Comparison of ENCODE assay signal across 8 cellular contexts in the genomic region with DNA sequence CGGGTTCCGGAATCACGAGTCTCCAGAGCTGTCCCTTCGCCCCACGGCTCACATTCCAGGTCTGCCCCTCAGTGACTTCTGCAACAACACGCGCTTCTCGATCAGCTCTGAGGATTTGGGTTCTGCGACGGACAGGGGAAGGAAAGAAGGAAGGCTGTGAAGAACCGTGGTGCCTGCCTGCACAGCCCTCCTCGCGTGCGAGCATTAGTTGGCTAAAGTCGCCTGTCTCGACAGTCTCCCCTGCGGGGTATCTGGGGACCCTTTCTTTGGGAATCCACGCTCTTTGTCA. TPM values are rescaled to one million over a fixed set of nuclear protein-coding genes. Genes with fewer than 3 reads are reported as not detected.
DNase-seq lines count a peak whose midpoint lies in the region; ATAC-seq and TF ChIP-seq lines count a peak whose summit lies in the region.

No MANE protein-coding gene starts in this region.

- CTCF ChIA-PET in HEK293T (lab: Yijun Ruan, JAX), result interaction anchor here (0.6 to 2.7 kb wide), 13 partner anchors 11 to 248 kb away, joined by 3 to 19 read pairs (median 5); a partner anchor contains a TSS

- ATAC-seq in mucosa of descending colon, result peak; percentile 10

- peaks cover 0 to 19% (median 5%) of the 10 kb centered on the region in 4 donors for H3K4me1 ChIP-seq in Peyer's patch
- peaks cover 15% of the 10 kb centered on the region for H3K4me1 ChIP-seq in mucosa of descending colon (ENCODE audit: low read depth)
- H3K4me1 ChIP-seq in vagina, result peaks cover 27% of the 10 kb centered on the region

- H3K9me3 ChIP-seq in Peyer's patch (no peaks in the 10 kb centered on the region), mucosa of descending colon (no peaks in the 10 kb centered on the region), vagina (no peaks in the 10 kb centered on the region)

- H3K27me3 ChIP-seq in Peyer's patch (no peaks in the 10 kb centered on the region), dorsolateral prefrontal cortex (no peaks in the 10 kb centered on the region), vagina (no peaks in the 10 kb centered on the region)

- intact Hi-C loops in dorsolateral prefrontal cortex (cut with DNase I) (loop anchor here (1.0 to 5.0 kb wide), 10 partner anchors 22 to 361 kb away; a partner anchor contains a TSS), mucosa of descending colon (cut with DNase I, micrococcal nuclease) (loop anchor here (5.0 to 10.0 kb wide), 3 partner anchors 131 to 234 kb away; no protein-coding TSS in a partner anchor), vagina (cut with DNase I) (loop anchor here (5.0 to 10.0 kb wide), 3 partner anchors 86 to 231 kb away; no protein-coding TSS in a partner anchor)

- POLR2A ChIA-PET in HEK293T (lab: Yijun Ruan, JAX), result interaction anchor here (0.6 to 7.2 kb wide), 17 partner anchors 9 to 277 kb away, joined by 3 to 64 read pairs (median 9); a partner anchor contains a TSS

- no peak for TF ChIP-seq POLR2A in Peyer's patch (IDR thresholded peaks at IDR 0.05)
- TF ChIP-seq POLR2A in vagina (IDR thresholded peaks at IDR 0.05), result no peak

- DNase-seq in ELR (ENCODE audit: low read depth) (peak; percentile 69), HEK293T (ENCODE audit: extremely low spot score) (peak; percentile 19), Peyer's patch (no peak), dorsolateral prefrontal cortex (peak in 2 of 10 donors; percentile 33 to 44), mucosa of descending colon (no peak), vagina (ENCODE audit: extremely low spot score in 2 of 2) (no peak), iPS-NIHi7 (ENCODE audit: extremely low spot score) (no peak), NCI-H774 (lab: John Stamatoyannopoulos, UW) (no peak)

- H3K27ac ChIP-seq in Peyer's patch, result peak overlapping the region; percentile 88 to 93 (median 91)
- H3K27ac ChIP-seq in dorsolateral prefrontal cortex, result peak overlapping the region in 57 of 59 donors; percentile 49 to 96 (median 89)
- H3K27ac ChIP-seq in vagina, result peak overlapping the region; percentile 96

- TF ChIP-seq CTCF in Peyer's patch (IDR thresholded peaks at IDR 0.05), result no peak
- peak in 19 of 56 donors; percentile 2 to 52 (median 24) for TF ChIP-seq CTCF in dorsolateral prefrontal cortex (IDR thresholded peaks at IDR 0.05 in 54 of 56, conservative IDR thresholded peaks at IDR 0.05 in 2 of 56; ENCODE audit: low read depth in 1 of 56, partially characterized antibody in 56 of 56)
- peak; percentile 23 for TF ChIP-seq CTCF in mucosa of descending colon (IDR thresholded peaks at IDR 0.05)
- no peak for TF ChIP-seq CTCF in vagina (IDR thresholded peaks at IDR 0.05)

- H3K4me3 ChIP-seq in Peyer's patch, result peak overlapping the region; percentile 43 to 60 (median 56)
- H3K4me3 ChIP-seq in dorsolateral prefrontal cortex, result peak overlapping the region; percentile 46 to 100 (median 72)
- H3K4me3 ChIP-seq in mucosa of descending colon, result no peak overlapping the region
- H3K4me3 ChIP-seq in vagina, result peak overlapping the region; percentile 45 to 58

- H3K36me3 ChIP-seq in Peyer's patch, result no peaks in the 10 kb centered on the region
- H3K36me3 ChIP-seq in mucosa of descending colon (ENCODE audit: low read depth), result no peaks in the 10 kb centered on the region
- peaks cover 0 to 5% of the 10 kb centered on the region in 2 donors for H3K36me3 ChIP-seq in vagina

TF ChIP-seq in HEK293T, 16 proteins besides CTCF, POLR2A, EP300 and RAD21:
- TF ChIP-seq HDGF (IDR thresholded peaks at IDR 0.05; ENCODE audit: borderline replicate concordance) (no peak), ARNT (IDR thresholded peaks at IDR 0.05) (no peak; the same call in 1 of the 2 replicates), ZNF384 (IDR thresholded peaks at IDR 0.05) (no peak), CTBP1 (IDR thresholded peaks at IDR 0.05; ENCODE audit: borderline replicate concordance) (no peak), L3MBTL2 (conservative IDR thresholded peaks at IDR 0.05) (peak; percentile 81), ELF4 (IDR thresholded peaks at IDR 0.05) (no peak), BHLHE40 (IDR thresholded peaks at IDR 0.05; ENCODE audit: borderline replicate concordance) (no peak)

RNA-seq across cellular contexts. Expression of a gene that starts 23.1 kb away (rescaled TPM):
- 100 to 1,000 TPM in 2 of 4 donors, 10 to 100 TPM in 2; 56.7 to 132 (median 95.8) TPM for total RNA-seq in Peyer's patch
- total RNA-seq in dorsolateral prefrontal cortex, result 100 to 1,000 TPM in 1 of 120 experiments, 10 to 100 TPM in 119; 48.4 to 108 (median 68.9) TPM
- 10 to 100 TPM; 58.2 to 82.6 (median 72.7) TPM for total RNA-seq in mucosa of descending colon
- total RNA-seq in vagina, result 42.2 TPM

RNA-seq across cellular contexts. Expression of a gene that starts 23.3 kb away (rescaled TPM):
- total RNA-seq in Peyer's patch (1,000 to 10,000 TPM in 2 of 4 donors, 100 to 1,000 TPM in 2; 697 to 1,875 (median 903) TPM), dorsolateral prefrontal cortex (100 to 1,000 TPM; 295 to 726 (median 479) TPM), mucosa of descending colon (1,000 to 10,000 TPM; 1,579 to 1,936 (median 1,680) TPM), vagina (3,296 TPM)

RNA-seq across cellular contexts. Expression of a gene that starts 28.3 kb away (rescaled TPM):
- 10 to 100 TPM in 3 of 4 donors, 1 to 10 TPM in 1; 8.3 to 33.1 (median 28.5) TPM for total RNA-seq in Peyer's patch
- 10 to 100 TPM in 42 of 120 experiments, 1 to 10 TPM in 78; 4.4 to 15.9 (median 9.3) TPM for total RNA-seq in dorsolateral prefrontal cortex
- total RNA-seq in mucosa of descending colon, result 10 to 100 TPM; 21.6 to 41.7 (median 24.2) TPM
- 14.0 TPM for total RNA-seq in vagina

RNA-seq across cellular contexts. Expression of a gene that starts 40.3 kb away (rescaled TPM):
- 10 to 100 TPM; 18.2 to 38.0 (median 20.7) TPM for total RNA-seq in Peyer's patch
- 10 to 100 TPM; 36.6 to 62.1 (median 48.0) TPM for total RNA-seq in dorsolateral prefrontal cortex
- total RNA-seq in mucosa of descending colon, result 10 to 100 TPM; 28.4 to 45.1 (median 30.3) TPM
- 32.7 TPM for total RNA-seq in vagina

RNA-seq across cellular contexts. Expression of a gene that starts 40.5 kb away (rescaled TPM):
- total RNA-seq in Peyer's patch (100 to 1,000 TPM in 1 of 4 donors, 10 to 100 TPM in 3; 22.1 to 102 (median 34.3) TPM), dorsolateral prefrontal cortex (10 to 100 TPM; 14.7 to 53.7 (median 30.1) TPM), mucosa of descending colon (10 to 100 TPM; 25.5 to 37.9 (median 30.9) TPM), vagina (36.3 TPM)

Comparison
In these comparisons a context has a peak if more than half of its experiments do, and no peak if none do; other contexts are left out.
1. DNase-seq: peak in ELR (single experiment) and HEK293T (single experiment); none in Peyer's patch (0 of 3), mucosa of descending colon (0 of 3), vagina (0 of 2), iPS-NIHi7 (single experiment) and NCI-H774 (single experiment).
2. Peak in every context shown above with its lines, with median percentiles within 50 percentile points of each other: H3K27ac ChIP-seq.